In genomic region chr2:12325806-12326205, GRCh38 we compare ENCODE assay signal across 16 cellular contexts.
DNase-seq lines count a peak whose midpoint lies in the region; ATAC-seq, FAIRE-seq and TF ChIP-seq lines count a peak whose summit lies in the region.
"Had no signal": no experiment of that assay in that cellular context is flagged by ENCODE, and none has a peak within 500 bp of the region (broad histone marks: within the 10 kb centered on the region; RNA-seq: fewer than 3 reads in every experiment).

No MANE protein-coding gene starts in this region.

- H3K79me2 ChIP-seq in keratinocyte (ENCODE audit: control insufficient read depth, insufficient read depth, low read length) = no peaks in the 10 kb centered on the region

- peak overlapping the region; percentile 24 for H3K27ac ChIP-seq in keratinocyte (ENCODE audit: control insufficient read depth, insufficient read depth, low read length)
- H3K27ac ChIP-seq: PC-9 had no signal

- TF ChIP-seq CTCF in keratinocyte (optimal IDR thresholded peaks at IDR 0.05 in 1 of 3, IDR thresholded peaks at IDR 0.05 in 1 of 3, conservative IDR thresholded peaks at IDR 0.05 in 1 of 3; ENCODE audit: extremely low read depth in 1 of 3, insufficient read depth in 2 of 3, low read length in 3 of 3) = no peak

- H3K9me1 ChIP-seq in keratinocyte (ENCODE audit: control insufficient read depth, extremely low read depth, insufficient read depth, low read length) = no peaks in the 10 kb centered on the region

- H3K4me3 ChIP-seq in keratinocyte (ENCODE audit: control insufficient read depth in 2 of 3, extremely low read depth in 1 of 3, insufficient read depth in 2 of 3, low read depth in 1 of 3, low read length in 3 of 3) = no peak overlapping the region
- H3K4me3 ChIP-seq: PC-9 had no signal

- H3K4me1 ChIP-seq in keratinocyte (ENCODE audit: control insufficient read depth, extremely low read depth, insufficient read depth, low read length) = peaks cover 13% of the 10 kb centered on the region

- FAIRE-seq in keratinocyte (lab: Jason Lieb, UNC) = peak; percentile 74

- DNase-seq in A172 (ENCODE audit: low spot score) (peak; percentile 93), M059J (ENCODE audit: low read depth) (peak; percentile 89), amniotic epithelial cell (ENCODE audit: low read depth) (peak; percentile 90), keratinocyte (ENCODE audit: low read depth, low spot score) (no peak), medulla oblongata (ENCODE audit: extremely low spot score) (no peak), NK-92 (lab: John Stamatoyannopoulos, UW; ENCODE audit: unreplicated experiment) (no peak)
- no peak for DNase-seq in effector CD4-positive, alpha-beta T cell
- DNase-seq: activated CD4-positive, CD25-positive, alpha-beta regulatory T cell treated with anti-CD3 and anti-CD28 coated beads, Interleukin-2, amount 50 U/mL, for 72 hours; activated naive CD4-positive, alpha-beta T cell treated with anti-CD3 and anti-CD28 coated beads, Interleukin-2, amount 10 ng/mL, durations not matched to agents 7 days and 5 days; effector memory CD8-positive, alpha-beta T cell; GOT3; NCI-H1436; nucleus accumbens; stimulated activated CD4-positive, alpha-beta T cell treated with anti-CD3 and anti-CD28 coated beads, Interleukin-4, amount 100 ng/mL, for 24 hours had no signal

- H2AFZ ChIP-seq in keratinocyte (ENCODE audit: control insufficient read depth, low read length) = peak overlapping the region; percentile 14
- H2AFZ ChIP-seq: PC-9 had no signal

- dilution Hi-C loops in keratinocyte (cut with MboI; ENCODE audit: extremely low pct_ligation_motif_present, low sequenced_read_pairs) = no loop called here

- no peak overlapping the region for H3K4me2 ChIP-seq in keratinocyte (ENCODE audit: control insufficient read depth, extremely low read depth, insufficient read depth, low read depth, low read length)
- H3K4me2 ChIP-seq: PC-9 had no signal

- H4K20me1 ChIP-seq in keratinocyte (ENCODE audit: control insufficient read depth, extremely low read depth, insufficient read depth, low read length) = no peaks in the 10 kb centered on the region

- H3K27me3 ChIP-seq in keratinocyte (ENCODE audit: control insufficient read depth, extremely low read depth, insufficient read depth, low read length) = no peaks in the 10 kb centered on the region

- H3K9me3 ChIP-seq in keratinocyte (ENCODE audit: control insufficient read depth, low read depth, low read length) = no peaks in the 10 kb centered on the region

- H3K9ac ChIP-seq in keratinocyte (ENCODE audit: control insufficient read depth, extremely low read depth, insufficient read depth, low read length) = no peak overlapping the region

- no peak for ATAC-seq in HG02642 (IDR thresholded peaks at IDR 0.05; ENCODE audit: poor library complexity, unreplicated experiment)
- ATAC-seq: effector memory CD8-positive, alpha-beta T cell had no signal

- H3K36me3 ChIP-seq in keratinocyte (ENCODE audit: control insufficient read depth in 2 of 2, extremely low read depth in 1 of 2, insufficient read depth in 2 of 2, low read length in 2 of 2) = no peaks in the 10 kb centered on the region

Comparison
In these comparisons a context has a peak if more than half of its experiments do, and no peak if none do; other contexts are left out.
1. DNase-seq: peak in A172 (single experiment), M059J (single experiment) and amniotic epithelial cell (single experiment); none in keratinocyte (single experiment), medulla oblongata (single experiment), effector CD4-positive, alpha-beta T cell (single experiment) and NK-92 (single experiment).